Comparison of ENCODE assay signal across 11 cellular contexts in the genomic region with DNA sequence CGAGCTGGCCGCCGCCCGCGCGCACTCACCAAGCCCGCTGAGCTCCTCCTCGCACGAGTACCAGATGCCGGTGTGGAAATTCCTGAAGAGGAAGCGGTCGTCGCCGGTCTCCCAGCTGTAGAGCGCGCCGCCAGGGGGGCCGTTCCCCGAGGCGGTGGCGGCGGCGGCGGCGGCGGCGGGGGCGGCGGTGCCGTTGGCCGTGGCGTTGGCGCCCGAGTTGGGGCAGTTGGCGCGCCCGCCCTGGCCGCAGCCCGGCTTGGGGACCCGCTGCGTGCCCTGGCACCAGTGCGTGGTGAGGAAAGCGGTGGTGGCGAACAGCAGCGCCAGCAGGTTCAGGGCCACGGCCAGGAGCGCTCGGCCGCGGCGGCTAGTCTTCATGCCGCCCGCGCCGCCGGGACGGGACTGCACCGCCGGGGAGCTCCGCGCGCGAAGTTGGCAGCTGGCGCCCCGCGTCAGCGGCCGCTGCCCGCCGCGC. TPM values are rescaled to one million over a fixed set of nuclear protein-coding genes. Genes with fewer than 3 reads are reported as not detected.
DNase-seq lines count a peak whose midpoint lies in the region; ATAC-seq, FAIRE-seq and TF ChIP-seq lines count a peak whose summit lies in the region.
"Had no signal": no experiment of that assay in that cellular context is flagged by ENCODE, and none has a peak within 500 bp of the region (broad histone marks: within the 10 kb centered on the region; RNA-seq: fewer than 3 reads in every experiment).

No MANE protein-coding gene starts in this region.

- peak; percentile 28 for DNase-seq in activated naive CD4-positive, alpha-beta T cell treated with anti-CD3 and anti-CD28 coated beads, Interleukin-2, amount 10 ng/mL, durations not matched to agents 7 days and 5 days
- DNase-seq in activated naive CD4-positive, alpha-beta T cell treated with Interleukin-2 at 50 U/mL for 16 hours = no peak
- DNase-seq in adipocyte (ENCODE audit: low read depth) (peak; percentile 45), iPS-NIHi7 (ENCODE audit: extremely low spot score) (peak; percentile 29), globus pallidus (ENCODE audit: low spot score) (no peak), GM12892 (ENCODE audit: insufficient read length) (no peak)
- DNase-seq: CD8-positive, alpha-beta T cell had no signal

- no peak for ATAC-seq in GM19397 (IDR thresholded peaks at IDR 0.05; ENCODE audit: unreplicated experiment)
- ATAC-seq: CD8-positive, alpha-beta T cell had no signal

- no peak for FAIRE-seq in GM12892 (lab: Jason Lieb, UNC)
- FAIRE-seq: endometrium had no signal

- H3K27me3 ChIP-seq in adipocyte (replicated peaks; ENCODE audit: control insufficient read depth, insufficient read depth, low read length) = peaks cover 58% of the 10 kb centered on the region
- H3K27me3 ChIP-seq in thymus (ENCODE audit: control insufficient read depth, insufficient read depth) = peaks cover 44% of the 10 kb centered on the region

- no peak for TF ChIP-seq POLR2A in GM12892 (IDR thresholded peaks at IDR 0.05; ENCODE audit: low read depth, low read length)

- no peak overlapping the region for H3K9ac ChIP-seq in adipocyte (ENCODE audit: low read length)

- H3K36me3 ChIP-seq in adipocyte (ENCODE audit: control insufficient read depth, insufficient read depth, low read length, severe bottlenecking) (no peaks in the 10 kb centered on the region), thymus (ENCODE audit: control insufficient read depth, insufficient read depth) (no peaks in the 10 kb centered on the region)

- H3K4me3 Mint-ChIP-seq in activated naive CD4-positive, alpha-beta T cell treated with anti-CD3 and anti-CD28 coated beads, Interleukin-2, amount 10 ng/mL, durations not matched to agents 7 days and 5 days = no peak overlapping the region
- H3K4me3 Mint-ChIP-seq: CD8-positive, alpha-beta T cell; natural killer cell treated with Interleukin-12 subunit alpha and Interleukin-12 subunit beta and Interleukin-15 and Interleukin-18, amount 100 ng/mL, for 72 hours had no signal

- WGBS in thymus = 1% methylated on average over 71 of the region's 71 CpGs

- CTCF ChIA-PET in activated naive CD4-positive, alpha-beta T cell treated with anti-CD3 and anti-CD28 coated beads, Interleukin-2, amount 10 ng/mL, durations not matched to agents 7 days and 5 days (lab: Charles Lee) = interaction anchor here (0.6 to 2.7 kb wide), 2 partner anchors 90 to 346 kb away, joined by 3 to 9 read pairs; no protein-coding TSS in a partner anchor

- H3K27ac ChIP-seq in thymus (ENCODE audit: low read depth) = no peak overlapping the region

- no peaks in the 10 kb centered on the region for H3K9me3 Mint-ChIP-seq in activated naive CD4-positive, alpha-beta T cell treated with anti-CD3 and anti-CD28 coated beads, Interleukin-2, amount 10 ng/mL, durations not matched to agents 7 days and 5 days
- H3K9me3 Mint-ChIP-seq: CD8-positive, alpha-beta T cell; natural killer cell treated with Interleukin-12 subunit alpha and Interleukin-12 subunit beta and Interleukin-15 and Interleukin-18, amount 100 ng/mL, for 72 hours had no signal

- H3K4me1 Mint-ChIP-seq in activated naive CD4-positive, alpha-beta T cell treated with anti-CD3 and anti-CD28 coated beads, Interleukin-2, amount 10 ng/mL, durations not matched to agents 7 days and 5 days = no peaks in the 10 kb centered on the region

- peaks cover 92% of the 10 kb centered on the region for H3K27me3 Mint-ChIP-seq in activated naive CD4-positive, alpha-beta T cell treated with anti-CD3 and anti-CD28 coated beads, Interleukin-2, amount 10 ng/mL, durations not matched to agents 7 days and 5 days

- no peak overlapping the region for H3K27ac Mint-ChIP-seq in activated naive CD4-positive, alpha-beta T cell treated with anti-CD3 and anti-CD28 coated beads, Interleukin-2, amount 10 ng/mL, durations not matched to agents 7 days and 5 days
- H3K27ac Mint-ChIP-seq: CD8-positive, alpha-beta T cell; natural killer cell treated with Interleukin-12 subunit alpha and Interleukin-12 subunit beta and Interleukin-15 and Interleukin-18, amount 100 ng/mL, for 72 hours had no signal

- H3K9me3 ChIP-seq in adipocyte (ENCODE audit: control insufficient read depth, low read length) = no peaks in the 10 kb centered on the region
- no peaks in the 10 kb centered on the region for H3K9me3 ChIP-seq in thymus (ENCODE audit: control insufficient read depth)

- H3K4me3 ChIP-seq in adipocyte (ENCODE audit: low read length) (no peak overlapping the region), thymus (ENCODE audit: low read length) (peak overlapping the region; percentile 36)

- H3K36me3 Mint-ChIP-seq in activated naive CD4-positive, alpha-beta T cell treated with anti-CD3 and anti-CD28 coated beads, Interleukin-2, amount 10 ng/mL, durations not matched to agents 7 days and 5 days = no peaks in the 10 kb centered on the region
- H3K36me3 Mint-ChIP-seq: CD8-positive, alpha-beta T cell; natural killer cell treated with Interleukin-12 subunit alpha and Interleukin-12 subunit beta and Interleukin-15 and Interleukin-18, amount 100 ng/mL, for 72 hours had no signal

- H3K4me1 ChIP-seq in adipocyte (ENCODE audit: control insufficient read depth, insufficient read depth, low read length) = no peaks in the 10 kb centered on the region
- peaks cover 3% of the 10 kb centered on the region for H3K4me1 ChIP-seq in thymus (ENCODE audit: control insufficient read depth, insufficient read depth, low read length)

RNA-seq across cellular contexts. Expression of a gene that starts 0.4 kb away (rescaled TPM):
- 0.07 TPM for polyA plus RNA-seq in thymus
- not detected for polyA plus RNA-seq in GM12892 (2012; ENCODE audit: missing spikeins)

Comparison
In these comparisons a context has a peak if more than half of its experiments do, and no peak if none do; other contexts are left out.
1. DNase-seq: peak in activated naive CD4-positive, alpha-beta T cell treated with anti-CD3 and anti-CD28 coated beads, Interleukin-2, amount 10 ng/mL, durations not matched to agents 7 days and 5 days (single experiment), adipocyte (single experiment) and iPS-NIHi7 (single experiment); none in activated naive CD4-positive, alpha-beta T cell treated with Interleukin-2 at 50 U/mL for 16 hours (single experiment), globus pallidus (single experiment) and GM12892 (single experiment).